9 cellular contexts compared by ENCODE assay signal in genomic region chr2:143205106-143205764, GRCh38.
A peak's percentile ranks its signal among the peaks of the same experiment; 100 is the strongest.
DNase-seq lines count a peak whose midpoint lies in the region; ATAC-seq, FAIRE-seq and TF ChIP-seq lines count a peak whose summit lies in the region.
"Had no signal": no experiment of that assay in that cellular context is flagged by ENCODE, and none has a peak within 500 bp of the region (broad histone marks: within the 10 kb centered on the region; RNA-seq: fewer than 3 reads in every experiment).

No MANE protein-coding gene starts in this region.

- peak; percentile 46 for ATAC-seq in GM18519 (IDR thresholded peaks at IDR 0.05; ENCODE audit: low FRiP score, unreplicated experiment)

- FAIRE-seq in bronchial epithelial cell (lab: Jason Lieb, UNC) = no peak

- no peak overlapping the region for H3K4me3 ChIP-seq in bronchial epithelial cell (ENCODE audit: low read depth, low read length)
- no peak overlapping the region for H3K4me3 ChIP-seq in MG63
- H3K4me3 ChIP-seq: lung had no signal

- peak; percentile 95 for DNase-seq in bronchial epithelial cell (ENCODE audit: low read depth)
- peak; percentile 13 for DNase-seq in pons (ENCODE audit: low spot score)
- DNase-seq in NCI-H524 treated with DMSO at 0.1 percent for 48 hours (lab: John Stamatoyannopoulos, UW) = no peak
- no peak for DNase-seq in COLO668 (lab: John Stamatoyannopoulos, UW; ENCODE audit: unreplicated experiment)
- no peak for DNase-seq in MG63

- no peak overlapping the region for H3K27ac ChIP-seq in C4-2B

- H3K36me3 ChIP-seq in bronchial epithelial cell (ENCODE audit: control insufficient read depth, insufficient read depth, low read length) (no peaks in the 10 kb centered on the region), MG63 (no peaks in the 10 kb centered on the region)

- H3K27me3 ChIP-seq in bronchial epithelial cell (ENCODE audit: control insufficient read depth, insufficient read depth, low read length) (no peaks in the 10 kb centered on the region), MG63 (no peaks in the 10 kb centered on the region)

- TF ChIP-seq CTCF in C4-2B (conservative IDR thresholded peaks at IDR 0.05) (peak; percentile 50), LNCAP (IDR thresholded peaks at IDR 0.05) (peak; percentile 42), bronchial epithelial cell (IDR thresholded peaks at IDR 0.05; ENCODE audit: insufficient read depth, low read length, severe bottlenecking) (peak; percentile 40)

- no peaks in the 10 kb centered on the region for H3K9me3 ChIP-seq in MG63

Comparison
In these comparisons a context has a peak if more than half of its experiments do, and no peak if none do; other contexts are left out.
1. DNase-seq: peak in bronchial epithelial cell (single experiment) and pons (single experiment); none in NCI-H524 treated with DMSO at 0.1 percent for 48 hours (single experiment), COLO668 (single experiment) and MG63 (single experiment).
2. Peak in every context shown above with its lines, with median percentiles within 50 percentile points of each other: CTCF ChIP-seq.